In the genomic region with DNA sequence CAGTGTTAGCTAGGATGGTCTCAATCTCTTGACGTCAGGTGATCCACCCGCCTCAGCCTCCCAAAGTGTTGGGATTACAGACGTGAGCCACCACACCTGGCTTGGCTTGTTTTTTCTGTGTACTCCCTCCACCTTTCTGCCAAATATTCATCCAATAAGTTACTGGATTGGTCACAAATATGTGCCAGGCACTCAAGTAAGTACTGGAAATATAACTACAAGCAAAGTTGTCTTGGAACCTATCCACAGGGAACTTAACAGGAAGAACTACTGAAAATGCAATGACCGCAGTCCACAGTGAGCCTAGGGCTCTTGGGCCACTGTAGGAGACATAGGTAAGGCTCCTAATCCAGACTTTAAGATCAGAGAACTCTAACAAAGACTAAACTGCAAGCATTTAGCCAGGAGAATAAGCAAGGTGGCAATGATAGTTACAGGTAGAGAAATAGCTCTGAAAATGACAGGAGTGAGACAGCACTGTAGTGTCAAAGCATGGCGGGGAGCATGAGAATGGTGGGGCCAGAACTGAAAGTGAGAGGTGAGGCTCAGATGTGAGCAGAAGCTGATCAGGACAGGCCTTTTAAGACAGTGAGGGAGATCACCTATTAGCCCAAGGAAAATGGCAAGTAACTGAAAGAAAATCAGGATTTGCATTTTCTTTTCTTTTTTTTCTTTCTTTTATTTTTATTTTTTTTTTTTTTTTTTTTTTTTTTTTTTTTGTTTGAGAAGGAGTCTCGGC, we compare ENCODE assay signal across 29 cellular contexts.
"Had no signal": no experiment of that assay in that cellular context is flagged by ENCODE, and none has a peak within 500 bp of the region (broad histone marks: within the 10 kb centered on the region; RNA-seq: fewer than 3 reads in every experiment).

No MANE protein-coding gene starts in this region.

- DNase-seq: activated CD4-positive, alpha-beta T cell treated with anti-CD3 and anti-CD28 coated beads for 36 hours; activated CD4-positive, CD25-positive, alpha-beta regulatory T cell; activated CD8-positive, alpha-beta memory T cell treated with anti-CD3 and anti-CD28 coated beads, Interleukin-2, amount 10 ng/mL, durations not matched to agents 7 days and 5 days; activated CD8-positive, alpha-beta T cell treated with anti-CD3 and anti-CD28 coated beads, Interleukin-2, amount 10 ng/mL, durations not matched to agents 7 days and 5 days; activated effector memory CD4-positive, alpha-beta T cell treated with Interleukin-2 at 50 U/mL for 16 hours; activated naive CD4-positive, alpha-beta T cell treated with Interleukin-2 at 50 U/mL for 16 hours; activated naive CD8-positive, alpha-beta T cell treated with anti-CD3 and anti-CD28 coated beads for 36 hours; activated T-cell treated with anti-CD3 and anti-CD28 coated beads, Interleukin-2, amount 50 U/mL, for 72 hours; adrenal gland; brain microvascular endothelial cell; effector memory CD8-positive, alpha-beta T cell; foreskin fibroblast; head of caudate nucleus; hippocampal formation; kidney; left colon; mesenchymal stem cell; natural killer cell; posterior cingulate gyrus; right lobe of liver; stimulated activated CD4-positive, alpha-beta T cell treated with anti-CD3 and anti-CD28 coated beads, Interleukin-2, amount 100 ng/mL, for 48 hours; stimulated activated naive CD4-positive, alpha-beta T cell treated with Interleukin-2 at 50 U/mL for 16 hours; T-cell had no signal

- H3K4me3 ChIP-seq: adrenal gland, ascending aorta, coronary artery, neural progenitor cell, right lobe of liver, tibial nerve had no signal

- FAIRE-seq: kidney, urothelium cell line had no signal

- H3K4me2 ChIP-seq: neural progenitor cell had no signal

- H3K9ac ChIP-seq: neural progenitor cell had no signal

- H3K36me3 ChIP-seq: adrenal gland, ascending aorta, brain microvascular endothelial cell, neural progenitor cell, right lobe of liver, tibial nerve had no signal

- H3K27me3 ChIP-seq: adrenal gland, ascending aorta, brain microvascular endothelial cell, neural progenitor cell, right lobe of liver, tibial nerve had no signal

- H3K27ac ChIP-seq: adrenal gland, ascending aorta, brain microvascular endothelial cell, coronary artery, neural progenitor cell, right lobe of liver, tibial nerve had no signal

- H3K9me3 ChIP-seq: adrenal gland, ascending aorta, right lobe of liver, tibial nerve had no signal

- H2AFZ ChIP-seq: neural progenitor cell had no signal

- H3K4me1 ChIP-seq: adrenal gland, ascending aorta, neural progenitor cell, right lobe of liver, tibial nerve had no signal

- ATAC-seq: activated CD4-positive, alpha-beta T cell treated with anti-CD3 and anti-CD28 coated beads for 36 hours; activated CD8-positive, alpha-beta memory T cell treated with anti-CD3 and anti-CD28 coated beads, Interleukin-2, amount 10 ng/mL, durations not matched to agents 7 days and 5 days; activated CD8-positive, alpha-beta T cell treated with anti-CD3 and anti-CD28 coated beads, Interleukin-2, amount 10 ng/mL, durations not matched to agents 7 days and 5 days; activated T-cell treated with anti-CD3 and anti-CD28 coated beads, Interleukin-2, amount 50 U/mL, for 72 hours; effector memory CD8-positive, alpha-beta T cell; esophagus mucosa; left colon; natural killer cell; right lobe of liver; T-cell had no signal
